Comparison of ENCODE assay signal across 8 cellular contexts in genomic region chr14:75306917-75307699, GRCh38. TPM values are rescaled to one million over a fixed set of nuclear protein-coding genes. Genes with fewer than 3 reads are reported as not detected.
DNase-seq lines count a peak whose midpoint lies in the region; ATAC-seq and TF ChIP-seq lines count a peak whose summit lies in the region.

No MANE protein-coding gene starts in this region.

- POLR2A ChIA-PET in activated naive CD8-positive, alpha-beta T cell treated with anti-CD3 and anti-CD28 coated beads, Interleukin-2, amount 10 ng/mL, durations not matched to agents 7 days and 5 days (lab: Charles Lee) = no interaction called here
- POLR2A ChIA-PET in Panc1 (lab: Charles Lee) = no interaction called here

- H3K27ac Mint-ChIP-seq in activated naive CD8-positive, alpha-beta T cell treated with anti-CD3 and anti-CD28 coated beads, Interleukin-2, amount 10 ng/mL, durations not matched to agents 7 days and 5 days = no peak overlapping the region
- H3K27ac Mint-ChIP-seq in activated naive CD8-positive, alpha-beta T cell treated with anti-CD3 and anti-CD28 coated beads for 36 hours = no peak overlapping the region

- no peaks in the 10 kb centered on the region for H3K36me3 Mint-ChIP-seq in activated naive CD8-positive, alpha-beta T cell treated with anti-CD3 and anti-CD28 coated beads, Interleukin-2, amount 10 ng/mL, durations not matched to agents 7 days and 5 days
- no peaks in the 10 kb centered on the region for H3K36me3 Mint-ChIP-seq in activated naive CD8-positive, alpha-beta T cell treated with anti-CD3 and anti-CD28 coated beads for 36 hours

- H3K4me1 Mint-ChIP-seq in activated naive CD8-positive, alpha-beta T cell treated with anti-CD3 and anti-CD28 coated beads, Interleukin-2, amount 10 ng/mL, durations not matched to agents 7 days and 5 days = peaks cover 19% of the 10 kb centered on the region
- peaks cover 11% of the 10 kb centered on the region for H3K4me1 Mint-ChIP-seq in activated naive CD8-positive, alpha-beta T cell treated with anti-CD3 and anti-CD28 coated beads for 36 hours

- peak; percentile 58 for ATAC-seq in activated naive CD8-positive, alpha-beta T cell treated with anti-CD3 and anti-CD28 coated beads, Interleukin-2, amount 10 ng/mL, durations not matched to agents 7 days and 5 days (ENCODE audit: low read depth)
- ATAC-seq in Panc1 (peak; percentile 69; the same call in 1 of the 2 replicates), mucosa of descending colon (no peak)

- H3K27ac ChIP-seq in Panc1 (ENCODE audit: low read length) = no peak overlapping the region

- DNase-seq in activated naive CD8-positive, alpha-beta T cell treated with anti-CD3 and anti-CD28 coated beads, Interleukin-2, amount 10 ng/mL, durations not matched to agents 7 days and 5 days = no peak
- DNase-seq in activated naive CD8-positive, alpha-beta T cell treated with anti-CD3 and anti-CD28 coated beads for 36 hours = no peak
- DNase-seq in KBM-7 = peak; percentile 64
- DNase-seq in Panc1 (ENCODE audit: low read depth, low spot score) = no peak
- no peak for DNase-seq in fibroblast of the aortic adventitia (ENCODE audit: low read depth)
- no peak for DNase-seq in OCI-M2 (lab: John Stamatoyannopoulos, UW; ENCODE audit: unreplicated experiment)
- DNase-seq in mucosa of descending colon = no peak
- DNase-seq in T-helper 9 cell = no peak

- H3K27me3 Mint-ChIP-seq in activated naive CD8-positive, alpha-beta T cell treated with anti-CD3 and anti-CD28 coated beads, Interleukin-2, amount 10 ng/mL, durations not matched to agents 7 days and 5 days = peaks cover 8% of the 10 kb centered on the region
- peaks cover 5% of the 10 kb centered on the region for H3K27me3 Mint-ChIP-seq in activated naive CD8-positive, alpha-beta T cell treated with anti-CD3 and anti-CD28 coated beads for 36 hours

- H3K36me3 ChIP-seq in Panc1 (ENCODE audit: control insufficient read depth, insufficient read depth, low read length) (no peaks in the 10 kb centered on the region), mucosa of descending colon (ENCODE audit: low read depth) (no peaks in the 10 kb centered on the region)

- TF ChIP-seq CTCF in Panc1 (IDR thresholded peaks at IDR 0.05) (peak; percentile 49), fibroblast of the aortic adventitia (IDR thresholded peaks at IDR 0.05; ENCODE audit: insufficient read depth, low read length) (peak; percentile 15), mucosa of descending colon (IDR thresholded peaks at IDR 0.05) (no peak)

- in situ Hi-C loops in KBM-7 (cut with MboI; ENCODE audit: low pct_unique_long_range_greater_than_20kb, low sequenced_read_pairs) (no loop called here), Panc1 (cut with HindIII; ENCODE audit: low pct_unique_long_range_greater_than_20kb, low sequenced_read_pairs) (no loop called here)

- CTCF ChIA-PET in Panc1 (lab: Charles Lee) = interaction anchor here (0.6 to 1.4 kb wide), 5 partner anchors 118 to 254 kb away, joined by 3 to 5 read pairs (median 4); no protein-coding TSS in a partner anchor

- H3K9me3 ChIP-seq in Panc1 (ENCODE audit: control insufficient read depth, insufficient read depth, low read depth, low read length) = no peaks in the 10 kb centered on the region
- no peaks in the 10 kb centered on the region for H3K9me3 ChIP-seq in mucosa of descending colon

- no TSS peak for BruUV-seq in Panc1 (replicated peaks; lab: Mats Ljungman, UMichigan)

- H3K9me3 Mint-ChIP-seq in activated naive CD8-positive, alpha-beta T cell treated with anti-CD3 and anti-CD28 coated beads, Interleukin-2, amount 10 ng/mL, durations not matched to agents 7 days and 5 days = no peaks in the 10 kb centered on the region
- no peaks in the 10 kb centered on the region for H3K9me3 Mint-ChIP-seq in activated naive CD8-positive, alpha-beta T cell treated with anti-CD3 and anti-CD28 coated beads for 36 hours

- no peak overlapping the region for H3K4me3 ChIP-seq in Panc1 (ENCODE audit: low read depth in 2 of 2, low read length in 2 of 2)
- no peak overlapping the region for H3K4me3 ChIP-seq in fibroblast of the aortic adventitia (ENCODE audit: low read depth, low read length)
- no peak overlapping the region for H3K4me3 ChIP-seq in mucosa of descending colon

- intact Hi-C loops in Panc1 (cut with micrococcal nuclease; ENCODE audit: unreplicated experiment) = loop anchor here (1.0 to 10.0 kb wide), 3 partner anchors 118 to 254 kb away; partner anchors contain the start of gene JDP2
- intact Hi-C loops in mucosa of descending colon (cut with DNase I, micrococcal nuclease) = loop anchor here in 1 of 2 donors (2.0 kb wide), 1 partner anchor 184 kb away; no protein-coding TSS in a partner anchor

- H3K4me1 ChIP-seq in Panc1 (ENCODE audit: control insufficient read depth, insufficient read depth, low read length) (no peaks in the 10 kb centered on the region), mucosa of descending colon (ENCODE audit: low read depth) (peaks cover 5% of the 10 kb centered on the region)

- no peak overlapping the region for H3K4me3 Mint-ChIP-seq in activated naive CD8-positive, alpha-beta T cell treated with anti-CD3 and anti-CD28 coated beads, Interleukin-2, amount 10 ng/mL, durations not matched to agents 7 days and 5 days
- H3K4me3 Mint-ChIP-seq in activated naive CD8-positive, alpha-beta T cell treated with anti-CD3 and anti-CD28 coated beads for 36 hours = no peak overlapping the region

- H3K27me3 ChIP-seq in Panc1 (ENCODE audit: control insufficient read depth, insufficient read depth, low read length) = no peaks in the 10 kb centered on the region

RNA-seq across cellular contexts. Expression of gene FOS, which starts 28.5 kb away (rescaled TPM):
- 10 to 100 TPM; 60.3 to 61.7 TPM for total RNA-seq in activated naive CD8-positive, alpha-beta T cell treated with anti-CD3 and anti-CD28 coated beads, Interleukin-2, amount 10 ng/mL, durations not matched to agents 7 days and 5 days
- 10 to 100 TPM; 19.5 to 20.0 TPM for total RNA-seq in activated naive CD8-positive, alpha-beta T cell treated with anti-CD3 and anti-CD28 coated beads for 36 hours
- total RNA-seq in Panc1 (2021; ENCODE audit: unreplicated experiment) (26.8 TPM), fibroblast of the aortic adventitia (ENCODE audit: low replicate concordance) (1.4 and 26.2 TPM in 2 replicates), mucosa of descending colon (100 to 1,000 TPM; 163 to 292 (median 243) TPM)
- 10.0 TPM for polyA plus RNA-seq in Panc1 (2012; ENCODE audit: insufficient read length)
